ENCODE assay signal across 22 cellular contexts in the genomic region with DNA sequence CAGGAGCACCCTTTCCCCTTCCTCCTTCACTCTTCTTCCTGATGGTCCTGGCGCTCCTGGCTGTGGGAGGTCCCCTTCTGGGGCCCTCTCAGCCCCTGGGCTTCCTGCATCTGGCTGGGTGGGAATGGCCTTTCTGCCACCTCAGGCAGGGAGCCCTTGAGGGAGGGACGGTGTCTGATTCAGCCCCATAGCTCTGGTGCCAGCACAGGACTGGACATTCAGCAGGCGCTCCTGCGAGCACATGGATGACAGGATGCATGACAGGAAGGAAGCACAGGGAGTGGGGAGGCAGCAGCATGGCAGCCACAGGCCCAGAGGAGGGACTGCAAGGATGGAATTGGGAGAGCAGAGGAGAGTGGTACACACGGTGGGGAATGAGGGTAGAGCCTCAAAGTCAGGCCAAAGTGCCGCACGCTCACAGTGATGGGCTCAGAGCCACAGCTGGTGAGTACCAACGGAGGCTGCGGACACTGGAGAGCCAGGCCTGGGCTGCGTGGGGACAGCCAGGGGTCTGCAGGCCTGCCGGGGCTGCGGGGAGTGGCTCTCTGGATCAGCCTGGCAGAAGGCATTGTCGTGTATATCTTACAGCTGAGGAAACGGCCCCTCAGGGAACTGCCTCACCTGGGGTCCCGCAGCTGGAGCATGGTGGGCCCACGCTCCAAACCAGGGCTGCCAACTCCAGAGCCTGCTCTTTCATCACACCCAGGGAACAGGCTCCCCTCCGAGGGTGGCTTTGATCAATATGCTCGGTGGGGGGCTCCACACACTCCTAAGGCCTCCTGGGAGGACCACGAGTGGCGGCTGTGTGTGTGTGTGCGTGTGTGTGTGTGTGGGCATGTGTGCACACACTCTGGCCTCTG. TPM values are rescaled to one million over a fixed set of nuclear protein-coding genes. Genes with fewer than 3 reads are reported as not detected.
DNase-seq lines count a peak whose midpoint lies in the region; ATAC-seq and TF ChIP-seq lines count a peak whose summit lies in the region.
"Had no signal": no experiment of that assay in that cellular context is flagged by ENCODE, and none has a peak within 500 bp of the region (broad histone marks: within the 10 kb centered on the region; RNA-seq: fewer than 3 reads in every experiment).

No MANE protein-coding gene starts in this region.

- H3K18ac ChIP-seq in neuronal stem cell (ENCODE audit: low read length): peak overlapping the region; percentile 76

- no peak overlapping the region for H4K8ac ChIP-seq in neuronal stem cell (ENCODE audit: low read depth, low read length)

- H3K9ac ChIP-seq in BLaER1: no peak overlapping the region
- peak overlapping the region; percentile 34 for H3K9ac ChIP-seq in neuronal stem cell (ENCODE audit: low read depth, low read length, poor library complexity)

- H3K36me3 Mint-ChIP-seq in HFFc6 (ENCODE audit: low read depth): no peaks in the 10 kb centered on the region
- no peaks in the 10 kb centered on the region for H3K36me3 Mint-ChIP-seq in naive thymus-derived CD4-positive, alpha-beta T cell

- H3K4me3 ChIP-seq in BLaER1 (no peak overlapping the region), neuronal stem cell (ENCODE audit: low read length in 2 of 2) (no peak overlapping the region)
- no peak overlapping the region for H3K4me3 ChIP-seq in naive thymus-derived CD4-positive, alpha-beta T cell (ENCODE audit: low read length)
- H3K4me3 ChIP-seq: dorsolateral prefrontal cortex, gastroesophageal sphincter, suprapubic skin had no signal

- H3K79me1 ChIP-seq in neuronal stem cell (ENCODE audit: low read depth, low read length): peaks cover 2% of the 10 kb centered on the region

- peak overlapping the region; percentile 67 for H2AFZ ChIP-seq in neuronal stem cell (ENCODE audit: low read length)

- 0 out of 2 replicates have a peak overlapping the region, but pooled peaks have one; percentile 35 for H3K27ac Mint-ChIP-seq in HFFc6
- no peak overlapping the region for H3K27ac Mint-ChIP-seq in naive thymus-derived CD4-positive, alpha-beta T cell
- H3K27ac Mint-ChIP-seq: T-helper 1 cell treated with Interleukin-12 subunit alpha and Interleukin-12 subunit beta and Interleukin-4 antibody, amounts not matched to agents 30 μg/mL and 1 μg/mL, for 36 hours had no signal

- peaks cover 5% of the 10 kb centered on the region; the same call in 1 of the 2 replicates for H3K27me3 Mint-ChIP-seq in HFFc6 (ENCODE audit: insufficient read depth)
- H3K27me3 Mint-ChIP-seq in naive thymus-derived CD4-positive, alpha-beta T cell: peaks cover 0 to 3% (median 0%) of the 10 kb centered on the region in 5 donors

- no peak overlapping the region for H3K27ac ChIP-seq in BLaER1
- no peak overlapping the region for H3K27ac ChIP-seq in neuronal stem cell (replicated peaks; ENCODE audit: low read length)
- H3K27ac ChIP-seq in naive thymus-derived CD4-positive, alpha-beta T cell (ENCODE audit: low read depth, low read length): no peak overlapping the region
- H3K27ac ChIP-seq: brain microvascular endothelial cell, dorsolateral prefrontal cortex, gastroesophageal sphincter, suprapubic skin, WERI-Rb-1 had no signal

- H3K4me1 ChIP-seq in BLaER1: peaks cover 42% of the 10 kb centered on the region
- peaks cover 24 to 27% of the 10 kb centered on the region in 2 donors for H3K4me1 ChIP-seq in neuronal stem cell (ENCODE audit: control insufficient read depth in 2 of 2, insufficient read depth in 1 of 2, low read depth in 1 of 2, low read length in 2 of 2)
- no peaks in the 10 kb centered on the region for H3K4me1 ChIP-seq in naive thymus-derived CD4-positive, alpha-beta T cell (ENCODE audit: control insufficient read depth in 2 of 2, insufficient read depth in 2 of 2, low read length in 2 of 2)

- no peak for TF ChIP-seq CTCF in HFFc6 (IDR thresholded peaks at IDR 0.05)

- H3K36me3 ChIP-seq in BLaER1 (no peaks in the 10 kb centered on the region), neuronal stem cell (replicated peaks in 1 of 2; ENCODE audit: control insufficient read depth in 2 of 2, insufficient read depth in 2 of 2, low read length in 2 of 2) (no peaks in the 10 kb centered on the region)
- no peaks in the 10 kb centered on the region for H3K36me3 ChIP-seq in naive thymus-derived CD4-positive, alpha-beta T cell (ENCODE audit: control insufficient read depth in 2 of 3, insufficient read depth in 3 of 3, low read length in 3 of 3)
- H3K36me3 ChIP-seq: brain microvascular endothelial cell, gastroesophageal sphincter, suprapubic skin, WERI-Rb-1 had no signal

- no peaks in the 10 kb centered on the region for H3K27me3 ChIP-seq in BLaER1
- peaks cover 0 to 2% (median 0%) of the 10 kb centered on the region in 3 experiments for H3K27me3 ChIP-seq in neuronal stem cell (ENCODE audit: control insufficient read depth in 3 of 3, insufficient read depth in 3 of 3, low read depth in 1 of 3, low read length in 3 of 3)
- H3K27me3 ChIP-seq in naive thymus-derived CD4-positive, alpha-beta T cell (ENCODE audit: control insufficient read depth in 2 of 2, insufficient read depth in 2 of 2, low read length in 2 of 2): no peaks in the 10 kb centered on the region
- H3K27me3 ChIP-seq: brain microvascular endothelial cell, dorsolateral prefrontal cortex, gastroesophageal sphincter, suprapubic skin had no signal

- peaks cover 16% of the 10 kb centered on the region for H3K4me1 Mint-ChIP-seq in HFFc6 (ENCODE audit: low read depth)
- H3K4me1 Mint-ChIP-seq in naive thymus-derived CD4-positive, alpha-beta T cell: peaks cover 0 to 8% (median 0%) of the 10 kb centered on the region in 7 donors

- H2BK15ac ChIP-seq in neuronal stem cell (ENCODE audit: low read length): peak overlapping the region; percentile 0

- POLR2A ChIA-PET in naive thymus-derived CD4-positive, alpha-beta T cell (lab: Charles Lee): no interaction called here

- no peak for ATAC-seq in naive thymus-derived CD4-positive, alpha-beta T cell
- ATAC-seq: gastroesophageal sphincter, left cardiac atrium had no signal

- H3K4ac ChIP-seq in neuronal stem cell (ENCODE audit: low read length): no peak overlapping the region

- no peak overlapping the region for H3K4me3 Mint-ChIP-seq in HFFc6
- H3K4me3 Mint-ChIP-seq in naive thymus-derived CD4-positive, alpha-beta T cell: no peak overlapping the region
- H3K4me3 Mint-ChIP-seq: T-helper 1 cell treated with Interleukin-12 subunit alpha and Interleukin-12 subunit beta and Interleukin-4 antibody, amounts not matched to agents 30 μg/mL and 1 μg/mL, for 36 hours had no signal

- H3K9me3 ChIP-seq in BLaER1 (no peaks in the 10 kb centered on the region), neuronal stem cell (replicated peaks in 1 of 2; ENCODE audit: control insufficient read depth in 2 of 2, insufficient read depth in 1 of 2, low read depth in 1 of 2, low read length in 2 of 2) (no peaks in the 10 kb centered on the region)
- H3K9me3 ChIP-seq in naive thymus-derived CD4-positive, alpha-beta T cell (ENCODE audit: control insufficient read depth in 2 of 3, low read length in 3 of 3): no peaks in the 10 kb centered on the region
- H3K9me3 ChIP-seq: gastroesophageal sphincter, suprapubic skin had no signal

- no peak overlapping the region for H2BK5ac ChIP-seq in neuronal stem cell (ENCODE audit: low read length)

- peak overlapping the region; percentile 22 for H3K4me2 ChIP-seq in BLaER1
- no peak overlapping the region for H3K4me2 ChIP-seq in neuronal stem cell (ENCODE audit: insufficient read depth, low read length, poor library complexity, severe bottlenecking)

- no peaks in the 10 kb centered on the region for H3K9me3 Mint-ChIP-seq in HFFc6
- H3K9me3 Mint-ChIP-seq in naive thymus-derived CD4-positive, alpha-beta T cell: no peaks in the 10 kb centered on the region
- H3K9me3 Mint-ChIP-seq: T-helper 1 cell treated with Interleukin-12 subunit alpha and Interleukin-12 subunit beta and Interleukin-4 antibody, amounts not matched to agents 30 μg/mL and 1 μg/mL, for 36 hours had no signal

- peak overlapping the region; percentile 69 for H2BK12ac ChIP-seq in neuronal stem cell (ENCODE audit: low read length)

- CTCF ChIA-PET in naive thymus-derived CD4-positive, alpha-beta T cell (lab: Charles Lee): no interaction called here

- H3K23ac ChIP-seq in neuronal stem cell (ENCODE audit: low read depth, low read length, poor library complexity): peak overlapping the region; percentile 58

- DNase-seq in HFFc6 (no peak), dermis microvascular lymphatic vessel endothelial cell (ENCODE audit: low read depth in 2 of 2) (peak; percentile 53 to 55), neuronal stem cell (ENCODE audit: low spot score) (no peak), posterior vena cava (ENCODE audit: low spot score) (no peak), NCI-H1436 (lab: John Stamatoyannopoulos, UW) (no peak)
- DNase-seq in naive thymus-derived CD4-positive, alpha-beta T cell: no peak
- no peak for DNase-seq in activated CD4-positive, CD25-positive, alpha-beta regulatory T cell treated with anti-CD3 and anti-CD28 coated beads, Interleukin-2, amount 50 U/mL, for 72 hours
- DNase-seq: activated CD8-positive, alpha-beta memory T cell treated with anti-CD3 and anti-CD28 coated beads for 24 hours; brain microvascular endothelial cell; dorsolateral prefrontal cortex; left cardiac atrium; midbrain; NCI-H1105; NCI-H524 treated with DMSO at 0.1 percent for 48 hours; SHP77 treated with DMSO at 0.1 percent for 48 hours; stimulated activated CD4-positive, alpha-beta T cell treated with anti-CD3 and anti-CD28 coated beads, Interleukin-12 subunit alpha, Interleukin-12 subunit beta, amount 100 ng/mL, for 4 hours; stimulated activated CD8-positive, alpha-beta memory T cell treated with anti-CD3 and anti-CD28 coated beads, Interleukin-4, amount 100 ng/mL, for 48 hours; WERI-Rb-1 had no signal

- peak overlapping the region; percentile 67 for H3K14ac ChIP-seq in neuronal stem cell (ENCODE audit: low read length)

- H2BK120ac ChIP-seq in neuronal stem cell (ENCODE audit: low read depth, low read length): no peak overlapping the region

- H4K20me1 ChIP-seq in BLaER1: no peaks in the 10 kb centered on the region

- H4K91ac ChIP-seq in neuronal stem cell (ENCODE audit: low read depth, low read length, poor library complexity): no peak overlapping the region

- intact Hi-C loops in naive thymus-derived CD4-positive, alpha-beta T cell (cut with micrococcal nuclease): no loop called here
- intact Hi-C loops in posterior vena cava (cut with DNase I): no loop called here

- peak overlapping the region; percentile 83 for H2AK5ac ChIP-seq in neuronal stem cell (ENCODE audit: low read depth, low read length)

- no CpG with 5 or more reads among the region's 21 CpGs for WGBS in neuronal stem cell (ENCODE audit: extremely low coverage in 2 of 2, insufficient read length in 2 of 2, insufficient replicate concordance in 1 of 2), 2 donors

RNA-seq across cellular contexts. Expression of gene CTSH, which starts 51.3 kb away (rescaled TPM):
- under 1 TPM in 5 of 6 experiments, not detected in 1; 0.20 to 0.53 (median 0.38) TPM for total RNA-seq in HFFc6 (2021; fragmentation: NEBNext Ultra II Directional; extraction: Animal tissue kit (Norgen Biotek cat#: 25700))
- total RNA-seq in dermis microvascular lymphatic vessel endothelial cell: 62.8 and 112 TPM in 2 replicates
- polyA plus RNA-seq in neuronal stem cell (2013, experiment 1 of 2): 7.8 TPM
- 8.7 TPM for polyA plus RNA-seq in neuronal stem cell (2013, experiment 2 of 2)
- 10 to 100 TPM in 3 of 5 experiments, 1 to 10 TPM in 2; 8.4 to 98.4 (median 10.4) TPM for total RNA-seq in naive thymus-derived CD4-positive, alpha-beta T cell
- 10 to 100 TPM; 11.4 to 12.2 TPM for polyA plus RNA-seq in naive thymus-derived CD4-positive, alpha-beta T cell
- total RNA-seq in posterior vena cava: 100 to 1,000 TPM in 1 of 2 donors, 10 to 100 TPM in 1; 40.0 to 129 TPM

Comparison
In these comparisons a context has a peak if more than half of its experiments do, and no peak if none do; other contexts are left out.
1. DNase-seq: peak in dermis microvascular lymphatic vessel endothelial cell (2 of 2); none in HFFc6 (single experiment), neuronal stem cell (single experiment), naive thymus-derived CD4-positive, alpha-beta T cell (0 of 9), activated CD4-positive, CD25-positive, alpha-beta regulatory T cell treated with anti-CD3 and anti-CD28 coated beads, Interleukin-2, amount 50 U/mL, for 72 hours (single experiment), posterior vena cava (single experiment) and NCI-H1436 (single experiment).
2. RNA of gene CTSH, which starts 51.3 kb away (total RNA-seq): 40.0 to 129 TPM in posterior vena cava, 62.8 to 112 TPM in dermis microvascular lymphatic vessel endothelial cell and 8.4 to 98.4 TPM in naive thymus-derived CD4-positive, alpha-beta T cell; 0.20 to 0.53 TPM in HFFc6; every median in the first group is over 4 times any median in the second.